In the genomic region with DNA sequence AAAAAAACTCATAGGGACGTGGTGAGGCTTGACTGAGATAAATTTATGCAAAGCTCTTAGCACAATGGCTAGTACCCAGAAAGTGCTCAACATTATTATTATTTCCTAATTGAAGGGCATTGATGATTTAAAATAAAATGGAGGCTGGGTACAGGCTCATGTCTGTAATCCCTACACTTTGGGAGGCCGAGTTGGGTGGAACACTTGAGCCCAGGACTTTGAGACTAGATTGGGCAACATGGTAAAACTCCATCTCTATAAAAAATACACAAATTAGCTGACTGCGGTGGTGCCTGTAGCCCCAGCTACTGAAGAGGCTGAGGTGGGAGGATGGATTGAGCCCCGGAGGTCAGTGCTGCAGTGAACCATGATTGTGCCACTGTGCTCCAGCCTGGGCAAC, we compare ENCODE assay signal across 1 cellular context.
TF ChIP-seq lines count a peak whose summit lies in the region.

No MANE protein-coding gene starts in this region.

TF ChIP-seq in A549, 52 proteins besides CTCF, POLR2A, EP300 and RAD21 (continued from another document):
- TF ChIP-seq CEBPB (IDR thresholded peaks at IDR 0.05): no peak
- no peak for TF ChIP-seq FOXS1 (CRISPR knock-in tag; IDR thresholded peaks at IDR 0.05)
